8 cellular contexts compared by ENCODE assay signal in genomic region chr2:85420743-85421705, GRCh38. TPM values are rescaled to one million over a fixed set of nuclear protein-coding genes. Genes with fewer than 3 reads are reported as not detected.
DNase-seq lines count a peak whose midpoint lies in the region; ATAC-seq and TF ChIP-seq lines count a peak whose summit lies in the region.

No MANE protein-coding gene starts in this region.

- TF ChIP-seq CTCF in chondrocyte (IDR thresholded peaks at IDR 0.05) = peak; percentile 100

- H3K4me1 Mint-ChIP-seq in activated CD4-positive, alpha-beta T cell treated with anti-CD3 and anti-CD28 coated beads for 36 hours = peaks cover 21% of the 10 kb centered on the region
- peaks cover 31% of the 10 kb centered on the region for H3K4me1 Mint-ChIP-seq in chondrocyte (ENCODE audit: low read depth)

- POLR2A ChIA-PET in activated CD4-positive, alpha-beta T cell treated with anti-CD3 and anti-CD28 coated beads for 36 hours (lab: Charles Lee) = interaction anchor here (0.7 to 1.9 kb wide), 2 partner anchors 125 to 131 kb away, joined by 3 to 10 read pairs; no protein-coding TSS in a partner anchor

- intact Hi-C loops in activated CD4-positive, alpha-beta T cell treated with anti-CD3 and anti-CD28 coated beads for 36 hours (cut with DNase I, micrococcal nuclease) = loop anchor here (1.0 to 2.0 kb wide), 8 partner anchors 16 to 286 kb away; partner anchors contain the start of genes MAT2A (in 1 of the 2), RNF181 (in 1 of the 2) and USP39 (in 1 of the 2)

- peak; percentile 71 for ATAC-seq in GM18870 (IDR thresholded peaks at IDR 0.05; ENCODE audit: unreplicated experiment)
- peak; percentile 47 for ATAC-seq in HG03196 (IDR thresholded peaks at IDR 0.05; ENCODE audit: unreplicated experiment)
- ATAC-seq in activated CD4-positive, alpha-beta T cell treated with anti-CD3 and anti-CD28 coated beads for 36 hours = peak; percentile 76
- peak; percentile 81 for ATAC-seq in left lobe of liver

- H3K27me3 Mint-ChIP-seq in activated CD4-positive, alpha-beta T cell treated with anti-CD3 and anti-CD28 coated beads for 36 hours = no peaks in the 10 kb centered on the region
- H3K27me3 Mint-ChIP-seq in chondrocyte (ENCODE audit: low read depth) = no peaks in the 10 kb centered on the region

- H3K9me3 Mint-ChIP-seq in activated CD4-positive, alpha-beta T cell treated with anti-CD3 and anti-CD28 coated beads for 36 hours (ENCODE audit: low read depth) = no peaks in the 10 kb centered on the region
- H3K9me3 Mint-ChIP-seq in chondrocyte (ENCODE audit: low read depth) = no peaks in the 10 kb centered on the region

- H3K27ac Mint-ChIP-seq in activated CD4-positive, alpha-beta T cell treated with anti-CD3 and anti-CD28 coated beads for 36 hours = peak overlapping the region; percentile 84
- H3K27ac Mint-ChIP-seq in chondrocyte (ENCODE audit: unreplicated experiment) = peak overlapping the region; percentile 92

- no peaks in the 10 kb centered on the region for H3K36me3 Mint-ChIP-seq in activated CD4-positive, alpha-beta T cell treated with anti-CD3 and anti-CD28 coated beads for 36 hours (ENCODE audit: low read depth)
- H3K36me3 Mint-ChIP-seq in chondrocyte (ENCODE audit: low read depth) = no peaks in the 10 kb centered on the region

- H3K4me3 Mint-ChIP-seq in activated CD4-positive, alpha-beta T cell treated with anti-CD3 and anti-CD28 coated beads for 36 hours = peak overlapping the region; percentile 38
- peak overlapping the region; percentile 55 for H3K4me3 Mint-ChIP-seq in chondrocyte (ENCODE audit: unreplicated experiment)

- CTCF ChIA-PET in activated CD4-positive, alpha-beta T cell treated with anti-CD3 and anti-CD28 coated beads for 36 hours (lab: Charles Lee) = interaction anchor here (0.6 to 12.3 kb wide), 17 partner anchors 24 to 400 kb away, joined by 3 to 205 read pairs (median 3); partner anchors contain the start of genes ELMOD3, GGCX, MAT2A and RETSAT

- DNase-seq in AG08395 (ENCODE audit: low spot score) = peak; percentile 91
- peak; percentile 50 for DNase-seq in NCI-H226
- peak; percentile 95 for DNase-seq in activated CD4-positive, alpha-beta T cell treated with anti-CD3 and anti-CD28 coated beads for 36 hours
- no peak for DNase-seq in chondrocyte (ENCODE audit: low spot score)
- DNase-seq in left lobe of liver (ENCODE audit: low spot score) = peak; percentile 94
- DNase-seq in stimulated activated CD4-positive, alpha-beta T cell treated with anti-CD3 and anti-CD28 coated beads, Interleukin-4, amount 100 ng/mL, for 1 hour = peak; percentile 93

RNA-seq across cellular contexts. Expression of gene SH2D6, which starts 2.5 kb away (rescaled TPM):
- total RNA-seq in activated CD4-positive, alpha-beta T cell treated with anti-CD3 and anti-CD28 coated beads for 36 hours = 1 to 10 TPM; 1.7 to 2.2 TPM
- total RNA-seq in chondrocyte (0.47 TPM in 1 of 3 replicates, not detected in the others), left lobe of liver (3.1 TPM)

RNA-seq across cellular contexts. Expression of gene CAPG, which starts 10.9 kb away (rescaled TPM):
- 10 to 100 TPM; 28.3 to 45.6 TPM for total RNA-seq in activated CD4-positive, alpha-beta T cell treated with anti-CD3 and anti-CD28 coated beads for 36 hours
- total RNA-seq in chondrocyte (40.5 to 77.6 TPM (median 76.5 TPM) in 3 replicates), left lobe of liver (5.0 TPM)
